ENCODE assay signal across 15 cellular contexts in the genomic region with DNA sequence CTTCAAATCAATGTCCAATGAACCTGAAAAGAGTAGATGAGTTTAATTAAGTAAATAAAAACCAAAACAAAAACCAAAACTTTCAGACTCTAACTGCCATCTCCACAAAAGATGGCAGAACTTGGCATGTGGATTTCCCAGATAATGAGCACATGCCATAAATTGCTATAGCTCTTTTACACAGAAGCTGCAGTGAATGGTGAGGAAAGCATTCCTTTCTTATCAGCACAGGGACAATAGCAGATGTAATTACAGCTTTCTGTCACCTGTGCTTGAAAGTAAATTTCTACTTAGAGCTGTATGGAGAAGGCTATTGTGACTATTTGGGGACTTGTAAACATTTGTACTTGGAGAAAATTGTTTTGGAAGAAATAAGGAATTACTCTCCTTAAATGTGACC.
DNase-seq lines count a peak whose midpoint lies in the region; ATAC-seq and TF ChIP-seq lines count a peak whose summit lies in the region.
"Had no signal": no experiment of that assay in that cellular context is flagged by ENCODE, and none has a peak within 500 bp of the region (broad histone marks: within the 10 kb centered on the region; RNA-seq: fewer than 3 reads in every experiment).

No MANE protein-coding gene starts in this region.

- no peaks in the 10 kb centered on the region for H3K27me3 ChIP-seq in SK-N-SH (ENCODE audit: insufficient read depth)

- H4K20me1 ChIP-seq in SK-N-SH (ENCODE audit: insufficient read depth) = no peaks in the 10 kb centered on the region

- ATAC-seq in SK-N-SH treated with all-trans-retinoic acid at 6 μM for 48 hours = no peak
- peak; percentile 84 for ATAC-seq in mucosa of descending colon
- ATAC-seq in activated T-cell treated with anti-CD3 and anti-CD28 coated beads, Interleukin-2, amount 50 U/mL, for 72 hours (replicated peaks in 1 of 2) = no peak
- ATAC-seq: A549; CD8-positive, alpha-beta T cell had no signal

- H3K4me3 Mint-ChIP-seq in activated T-cell treated with anti-CD3 and anti-CD28 coated beads, Interleukin-2, amount 50 U/mL, for 72 hours = no peak overlapping the region
- H3K4me3 Mint-ChIP-seq: CD14-positive monocyte; CD8-positive, alpha-beta T cell; H9 had no signal

- no peak for DNase-seq in SK-N-SH
- peak; percentile 67 for DNase-seq in OCI-M1 (lab: John Stamatoyannopoulos, UW)
- peak in 1 of 3 donors; percentile 11 for DNase-seq in mucosa of descending colon
- no peak for DNase-seq in activated T-cell treated with anti-CD3 and anti-CD28 coated beads, Interleukin-2, amount 50 U/mL, for 72 hours
- no peak for DNase-seq in A172 (ENCODE audit: low spot score)
- DNase-seq in stimulated activated CD8-positive, alpha-beta memory T cell treated with anti-CD3 and anti-CD28 coated beads, Interleukin-4, amount 100 ng/mL, for 48 hours = no peak
- DNase-seq: CD8-positive, alpha-beta T cell; COR-L47; DND-41; GDM1; GOT3; H9 had no signal

- no peak overlapping the region for H3K4me3 ChIP-seq in SK-N-SH (ENCODE audit: low read depth in 2 of 2, low read length in 1 of 2)
- H3K4me3 ChIP-seq in mucosa of descending colon = no peak overlapping the region
- H3K4me3 ChIP-seq: A549 had no signal

- H3K4me2 ChIP-seq in SK-N-SH = no peak overlapping the region
- H3K4me2 ChIP-seq: A549 had no signal

- intact Hi-C loops in mucosa of descending colon (cut with DNase I, micrococcal nuclease) = no loop called here

- H3K4me1 ChIP-seq in SK-N-SH (ENCODE audit: control insufficient read depth in 1 of 2, insufficient read depth in 2 of 2, low read depth in 1 of 2, low read length in 1 of 2) = no peaks in the 10 kb centered on the region
- H3K4me1 ChIP-seq in mucosa of descending colon (ENCODE audit: low read depth) = peaks cover 16% of the 10 kb centered on the region
- H3K4me1 ChIP-seq: A549 had no signal

- H3K27me3 Mint-ChIP-seq in activated T-cell treated with anti-CD3 and anti-CD28 coated beads, Interleukin-2, amount 50 U/mL, for 72 hours (ENCODE audit: low read depth) = peaks cover 7% of the 10 kb centered on the region

- H3K9me3 ChIP-seq in SK-N-SH (no peaks in the 10 kb centered on the region), mucosa of descending colon (no peaks in the 10 kb centered on the region)
- H3K9me3 ChIP-seq: A549 had no signal

- 0 out of 2 replicates have a peak overlapping the region, but pooled peaks have one; percentile 38 for H2AFZ ChIP-seq in SK-N-SH (ENCODE audit: low read depth)

- H3K79me2 ChIP-seq in SK-N-SH (ENCODE audit: insufficient read depth) = no peaks in the 10 kb centered on the region

- TF ChIP-seq RAD21 in SK-N-SH (IDR thresholded peaks at IDR 0.05; ENCODE audit: low read length) = no peak

- H3K9me3 Mint-ChIP-seq in activated T-cell treated with anti-CD3 and anti-CD28 coated beads, Interleukin-2, amount 50 U/mL, for 72 hours = peaks cover 0 to 3% of the 10 kb centered on the region in 2 donors
- H3K9me3 Mint-ChIP-seq: CD8-positive, alpha-beta T cell; H9 had no signal

- no peak overlapping the region for H3K9ac ChIP-seq in SK-N-SH

- no peak for TF ChIP-seq CTCF in SK-N-SH (IDR thresholded peaks at IDR 0.05)
- no peak for TF ChIP-seq CTCF in mucosa of descending colon (IDR thresholded peaks at IDR 0.05)

- H3K36me3 Mint-ChIP-seq in activated T-cell treated with anti-CD3 and anti-CD28 coated beads, Interleukin-2, amount 50 U/mL, for 72 hours (ENCODE audit: insufficient read depth in 2 of 2) = no peaks in the 10 kb centered on the region
- H3K36me3 Mint-ChIP-seq: CD14-positive monocyte; CD8-positive, alpha-beta T cell had no signal

- H3K27ac ChIP-seq in SK-N-SH (ENCODE audit: low read depth in 2 of 2, low read length in 1 of 2) = no peak overlapping the region
- H3K27ac ChIP-seq: A549 had no signal

- no peaks in the 10 kb centered on the region for H3F3A ChIP-seq in SK-N-SH (replicated peaks; ENCODE audit: insufficient read depth)

- CTCF ChIA-PET in SK-N-SH (lab: Yijun Ruan, JAX) = interaction anchor here (0.7 kb wide), 1 partner anchor 42 kb away, joined by 3 read pairs; no protein-coding TSS in a partner anchor

- TF ChIP-seq EP300 in SK-N-SH (IDR thresholded peaks at IDR 0.05; ENCODE audit: borderline replicate concordance in 1 of 2, low read depth in 1 of 2, low read length in 1 of 2) = no peak

- no peaks in the 10 kb centered on the region for H3K4me1 Mint-ChIP-seq in activated T-cell treated with anti-CD3 and anti-CD28 coated beads, Interleukin-2, amount 50 U/mL, for 72 hours (ENCODE audit: low read depth)
- H3K4me1 Mint-ChIP-seq: CD14-positive monocyte, H9 had no signal

- no peaks in the 10 kb centered on the region for H3K9me2 ChIP-seq in SK-N-SH

- POLR2A ChIA-PET in SK-N-SH (lab: Yijun Ruan, JAX) = no interaction called here

- H3K36me3 ChIP-seq in SK-N-SH (replicated peaks in 1 of 2; ENCODE audit: control insufficient read depth in 1 of 2, insufficient read depth in 2 of 2, low read length in 1 of 2) (no peaks in the 10 kb centered on the region), mucosa of descending colon (ENCODE audit: low read depth) (no peaks in the 10 kb centered on the region)

- no peak overlapping the region for H3K27ac Mint-ChIP-seq in activated T-cell treated with anti-CD3 and anti-CD28 coated beads, Interleukin-2, amount 50 U/mL, for 72 hours
- H3K27ac Mint-ChIP-seq: CD14-positive monocyte; CD8-positive, alpha-beta T cell; H9 had no signal

TF ChIP-seq in SK-N-SH, 30 proteins besides CTCF, POLR2A, EP300 and RAD21:
- no peak for TF ChIP-seq GATA2 (CRISPR knock-in tag; IDR thresholded peaks at IDR 0.05)
- TF ChIP-seq FOXM1 (IDR thresholded peaks at IDR 0.05; ENCODE audit: low read depth) = no peak
- no peak for TF ChIP-seq SMC3 (IDR thresholded peaks at IDR 0.05; ENCODE audit: low read depth, low read length)
- no peak for TF ChIP-seq NRF1 (IDR thresholded peaks at IDR 0.05; ENCODE audit: low read depth, low read length)
- no peak for TF ChIP-seq PBX3 (IDR thresholded peaks at IDR 0.05)
- TF ChIP-seq FOSL2 (IDR thresholded peaks at IDR 0.05; ENCODE audit: borderline replicate concordance, low read depth) = no peak
- TF ChIP-seq RFX5 (IDR thresholded peaks at IDR 0.05; ENCODE audit: low read length) = no peak
- TF ChIP-seq CHD2 (IDR thresholded peaks at IDR 0.05; ENCODE audit: low read length, partially characterized antibody) = no peak
- no peak for TF ChIP-seq RCOR1 (IDR thresholded peaks at IDR 0.05; ENCODE audit: low read length)
TF ChIP-seq in SK-N-SH: peak in this region for 0.

TF ChIP-seq in SK-N-SH treated with all-trans-retinoic acid at 6 μM for 48 hours, 23 proteins besides CTCF, POLR2A, EP300 and RAD21:
- TF ChIP-seq ZC3H10 (CRISPR knock-in tag; IDR thresholded peaks at IDR 0.05) = no peak
